1 cellular context compared by ENCODE assay signal in genomic region chr10:28410420-28411135, GRCh38.
TF ChIP-seq lines count a peak whose summit lies in the region.

No MANE protein-coding gene starts in this region.

TF ChIP-seq in GM12878, 131 proteins besides CTCF, POLR2A, EP300 and RAD21 (continued from another document):
- no peak for TF ChIP-seq CEBPZ (IDR thresholded peaks at IDR 0.05; ENCODE audit: low read depth, low read length)
- TF ChIP-seq MXI1 (IDR thresholded peaks at IDR 0.05; ENCODE audit: low read depth, low read length): no peak
